In the genomic region with DNA sequence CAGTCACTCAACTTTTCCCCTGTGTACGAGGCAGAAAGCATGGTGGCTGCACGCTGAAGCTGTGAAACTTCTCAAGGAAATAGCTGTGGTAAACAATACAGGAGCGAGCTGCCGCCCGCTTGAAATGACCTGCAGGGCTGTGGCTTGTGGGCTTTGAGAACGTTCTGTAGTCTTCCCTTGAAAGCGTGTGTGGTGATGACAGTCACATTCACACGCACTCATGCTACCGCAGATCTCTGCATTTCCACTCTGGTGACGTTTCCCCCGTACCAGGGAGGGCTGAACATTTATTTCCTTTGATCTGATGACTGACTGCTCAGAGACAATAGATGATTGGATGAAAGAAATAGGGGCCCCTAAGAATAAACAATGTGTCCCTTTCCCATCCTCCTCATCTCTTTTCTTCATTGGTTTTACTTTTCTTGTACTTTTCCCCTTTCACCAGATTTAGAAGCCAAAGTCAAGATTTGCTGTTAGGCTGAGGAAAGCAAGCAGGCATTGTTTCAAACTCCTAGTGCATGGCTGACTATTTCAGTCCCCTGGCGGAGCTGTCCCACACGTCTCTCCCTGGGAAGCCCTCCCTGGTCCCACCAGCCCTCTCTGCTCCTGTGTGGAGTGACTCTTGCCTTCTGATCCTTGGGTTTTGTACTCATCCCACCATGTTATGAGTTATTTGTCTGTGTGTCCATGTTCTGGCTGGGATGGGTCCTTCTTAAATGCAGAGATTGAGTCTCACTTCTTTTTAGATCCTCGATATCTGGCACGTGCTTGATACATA, we compare ENCODE assay signal across 8 cellular contexts. TPM values are rescaled to one million over a fixed set of nuclear protein-coding genes. Genes with fewer than 3 reads are reported as not detected.
DNase-seq lines count a peak whose midpoint lies in the region; ATAC-seq, FAIRE-seq and TF ChIP-seq lines count a peak whose summit lies in the region.

No MANE protein-coding gene starts in this region.

- H3K36me3 ChIP-seq in GM06990 (ENCODE audit: control insufficient read depth, insufficient read depth, low read length) (no peaks in the 10 kb centered on the region; the same call in 1 of the 2 replicates), neural cell (ENCODE audit: insufficient read depth, low read length) (no peaks in the 10 kb centered on the region), testis (ENCODE audit: low read depth, missing control alignments) (no peaks in the 10 kb centered on the region)

- no peaks in the 10 kb centered on the region for H3F3A ChIP-seq in neural cell (ENCODE audit: insufficient read depth, low read length, poor library complexity, severe bottlenecking)

- DNase-seq in GM06990 (ENCODE audit: extremely low read depth, insufficient read length) = peak; percentile 52
- peak; percentile 75 for DNase-seq in T-helper 9 cell
- peak; percentile 44 for DNase-seq in testis
- no peak for DNase-seq in H54 (ENCODE audit: insufficient read length, low spot score)
- DNase-seq in SKM-1 treated with dmso at 0.1 percent for 144 hours (lab: John Stamatoyannopoulos, UW; ENCODE audit: unreplicated experiment) = no peak

- H2AFZ ChIP-seq in neural cell (ENCODE audit: low read depth, low read length) = peak overlapping the region; percentile 14

- H3K4me3 Mint-ChIP-seq in brain = no peak overlapping the region

- H4K20me1 ChIP-seq in neural cell (ENCODE audit: insufficient read depth) = no peaks in the 10 kb centered on the region

- TF ChIP-seq CTCF in GM06990 (IDR thresholded peaks at IDR 0.05; ENCODE audit: insufficient read depth, low read length, poor library complexity, severe bottlenecking) (no peak), brain (conservative IDR thresholded peaks at IDR 0.05) (no peak), neural cell (IDR thresholded peaks at IDR 0.05; ENCODE audit: poor library complexity, severe bottlenecking) (no peak), testis (IDR thresholded peaks at IDR 0.05) (no peak)

- H3K4me1 Mint-ChIP-seq in brain = peaks cover 29% of the 10 kb centered on the region

- 83 to 89% methylated on average over 14 to 15 of the region's 15 CpGs for WGBS in testis, 2 donors

- no peaks in the 10 kb centered on the region for H3K4me1 ChIP-seq in testis

- peak; percentile 60 for ATAC-seq in HG02852 (IDR thresholded peaks at IDR 0.05; ENCODE audit: unreplicated experiment)

- no peaks in the 10 kb centered on the region for H3K9me2 ChIP-seq in neural cell (ENCODE audit: insufficient read depth, low read length)

- no peak overlapping the region for H3K9ac ChIP-seq in neural cell (ENCODE audit: low read length)

- H3K79me2 ChIP-seq in neural cell (replicated peaks; ENCODE audit: insufficient read depth, low read length) = no peaks in the 10 kb centered on the region

- no peak overlapping the region for H3K4me2 ChIP-seq in neural cell (ENCODE audit: low read length)

- peak overlapping the region; percentile 64 for H3K27ac ChIP-seq in neural cell (ENCODE audit: low read length)
- H3K27ac ChIP-seq in testis = no peak overlapping the region

- H3K27ac Mint-ChIP-seq in brain = peak overlapping the region in 4 of 5 experiments; percentile 30 to 80 (median 76)

- peaks cover 9% of the 10 kb centered on the region for H3K27me3 Mint-ChIP-seq in brain

- no peaks in the 10 kb centered on the region for H3K27me3 ChIP-seq in GM06990 (replicated peaks; ENCODE audit: control insufficient read depth, insufficient read depth, low read length)
- no peaks in the 10 kb centered on the region for H3K27me3 ChIP-seq in neural cell (ENCODE audit: insufficient read depth, low read depth, low read length)
- H3K27me3 ChIP-seq in testis = no peaks in the 10 kb centered on the region

- intact Hi-C loops in testis (cut with DNase I; ENCODE audit: low total_unique reads) = no loop called here

- no peaks in the 10 kb centered on the region for H3K9me3 Mint-ChIP-seq in brain

- H3K9me3 ChIP-seq in neural cell (ENCODE audit: low read length) (no peaks in the 10 kb centered on the region), testis (no peaks in the 10 kb centered on the region)

- TF ChIP-seq EP300 in neural cell (conservative IDR thresholded peaks at IDR 0.05; ENCODE audit: poor library complexity, severe bottlenecking) = no peak

- TF ChIP-seq RAD21 in neural cell (conservative IDR thresholded peaks at IDR 0.05) = no peak

- H3K36me3 Mint-ChIP-seq in brain = no peaks in the 10 kb centered on the region

- H3K4me3 ChIP-seq in GM06990 (replicated peaks; ENCODE audit: low read depth, low read length) (no peak overlapping the region), neural cell (ENCODE audit: low read length) (no peak overlapping the region), testis (no peak overlapping the region)

- TF ChIP-seq POLR2A in testis (IDR thresholded peaks at IDR 0.05) (no peak), H54 (IDR thresholded peaks at IDR 0.05; ENCODE audit: low read depth, low read length) (no peak)

- FAIRE-seq in H54 (lab: Jason Lieb, UNC) = no peak

TF ChIP-seq in neural cell, 6 proteins besides CTCF, POLR2A, EP300 and RAD21:
- TF ChIP-seq EZH2 (IDR thresholded peaks at IDR 0.05; ENCODE audit: borderline replicate concordance, insufficient read depth, low read length, poor library complexity, severe bottlenecking) (no peak), TAF1 (IDR thresholded peaks at IDR 0.05; ENCODE audit: low read depth) (no peak), SMC3 (conservative IDR thresholded peaks at IDR 0.05; ENCODE audit: poor library complexity) (no peak), POLR2AphosphoS5 (IDR thresholded peaks at IDR 0.05) (no peak), MXI1 (conservative IDR thresholded peaks at IDR 0.05; ENCODE audit: poor library complexity, severe bottlenecking) (no peak)
- TF ChIP-seq, protein P1, sequence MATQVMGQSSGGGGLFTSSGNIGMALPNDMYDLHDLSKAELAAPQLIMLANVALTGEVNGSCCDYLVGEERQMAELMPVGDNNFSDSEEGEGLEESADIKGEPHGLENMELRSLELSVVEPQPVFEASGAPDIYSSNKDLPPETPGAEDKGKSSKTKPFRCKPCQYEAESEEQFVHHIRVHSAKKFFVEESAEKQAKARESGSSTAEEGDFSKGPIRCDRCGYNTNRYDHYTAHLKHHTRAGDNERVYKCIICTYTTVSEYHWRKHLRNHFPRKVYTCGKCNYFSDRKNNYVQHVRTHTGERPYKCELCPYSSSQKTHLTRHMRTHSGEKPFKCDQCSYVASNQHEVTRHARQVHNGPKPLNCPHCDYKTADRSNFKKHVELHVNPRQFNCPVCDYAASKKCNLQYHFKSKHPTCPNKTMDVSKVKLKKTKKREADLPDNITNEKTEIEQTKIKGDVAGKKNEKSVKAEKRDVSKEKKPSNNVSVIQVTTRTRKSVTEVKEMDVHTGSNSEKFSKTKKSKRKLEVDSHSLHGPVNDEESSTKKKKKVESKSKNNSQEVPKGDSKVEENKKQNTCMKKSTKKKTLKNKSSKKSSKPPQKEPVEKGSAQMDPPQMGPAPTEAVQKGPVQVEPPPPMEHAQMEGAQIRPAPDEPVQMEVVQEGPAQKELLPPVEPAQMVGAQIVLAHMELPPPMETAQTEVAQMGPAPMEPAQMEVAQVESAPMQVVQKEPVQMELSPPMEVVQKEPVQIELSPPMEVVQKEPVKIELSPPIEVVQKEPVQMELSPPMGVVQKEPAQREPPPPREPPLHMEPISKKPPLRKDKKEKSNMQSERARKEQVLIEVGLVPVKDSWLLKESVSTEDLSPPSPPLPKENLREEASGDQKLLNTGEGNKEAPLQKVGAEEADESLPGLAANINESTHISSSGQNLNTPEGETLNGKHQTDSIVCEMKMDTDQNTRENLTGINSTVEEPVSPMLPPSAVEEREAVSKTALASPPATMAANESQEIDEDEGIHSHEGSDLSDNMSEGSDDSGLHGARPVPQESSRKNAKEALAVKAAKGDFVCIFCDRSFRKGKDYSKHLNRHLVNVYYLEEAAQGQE (IDR thresholded peaks at IDR 0.05; ENCODE audit: borderline replicate concordance) = no peak
TF ChIP-seq in neural cell: peak in this region for 0.

RNA-seq across cellular contexts. Expression of a gene that starts 3.9 kb away (rescaled TPM):
- 8.0 TPM for polyA plus RNA-seq in brain (ENCODE audit: insufficient read depth, low read depth, low replicate concordance)
- 2.1 and 3.8 TPM in 2 replicates for polyA plus RNA-seq in neural cell
- polyA minus RNA-seq in neural cell = 1.9 and 4.3 TPM in 2 replicates
- total RNA-seq in testis = 10 to 100 TPM; 10.2 to 11.0 TPM
- 7.0 TPM for polyA plus RNA-seq in testis (ENCODE audit: insufficient read depth, low read depth, low replicate concordance)

RNA-seq across cellular contexts. Expression of a gene that starts 9.2 kb away (rescaled TPM):
- polyA plus RNA-seq in brain (ENCODE audit: insufficient read depth, low read depth, low replicate concordance) (676 TPM), neural cell (280 and 320 TPM in 2 replicates), testis (ENCODE audit: insufficient read depth, low read depth, low replicate concordance) (319 TPM)
- 108 and 114 TPM in 2 replicates for polyA minus RNA-seq in neural cell
- total RNA-seq in testis = 100 to 1,000 TPM; 165 to 200 TPM

Comparison
In these comparisons a context has a peak if more than half of its experiments do, and no peak if none do; other contexts are left out.
1. DNase-seq: peak in GM06990 (single experiment), T-helper 9 cell (single experiment) and testis (single experiment); none in H54 (single experiment) and SKM-1 treated with dmso at 0.1 percent for 144 hours (single experiment).